ENCODE assay signal across 14 cellular contexts in the genomic region with DNA sequence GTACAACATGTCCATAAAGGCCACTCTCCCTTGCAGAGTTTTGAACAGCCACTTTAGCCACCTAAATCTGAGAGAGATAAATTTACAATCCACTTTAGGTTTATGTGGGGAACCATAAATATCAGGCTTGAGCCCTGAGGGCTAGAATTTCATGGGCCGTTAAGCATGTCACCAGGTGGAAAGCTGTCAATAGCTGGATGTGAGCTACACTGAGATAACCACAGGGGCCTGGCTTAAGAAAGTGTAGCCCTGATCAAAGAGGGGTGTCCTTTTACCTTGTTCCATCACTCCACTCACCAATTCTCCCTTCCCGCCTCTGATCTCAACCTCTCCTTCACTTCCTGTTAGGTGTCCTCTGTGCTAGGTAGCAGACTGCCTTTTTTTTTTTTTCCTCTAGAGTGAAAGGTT.
DNase-seq lines count a peak whose midpoint lies in the region; ATAC-seq and TF ChIP-seq lines count a peak whose summit lies in the region.
"Had no signal": no experiment of that assay in that cellular context is flagged by ENCODE, and none has a peak within 500 bp of the region (broad histone marks: within the 10 kb centered on the region; RNA-seq: fewer than 3 reads in every experiment).

No MANE protein-coding gene starts in this region.

- H3K27ac Mint-ChIP-seq in WTC11, result peak overlapping the region; percentile 58
- H3K27ac Mint-ChIP-seq: activated naive CD8-positive, alpha-beta T cell treated with anti-CD3 and anti-CD28 coated beads, Interleukin-2, amount 10 ng/mL, durations not matched to agents 7 days and 5 days had no signal

- no peaks in the 10 kb centered on the region for H3K9me3 ChIP-seq in heart left ventricle

- peaks cover 79% of the 10 kb centered on the region for H3K4me1 Mint-ChIP-seq in WTC11

- in situ Hi-C loops in ACHN (cut with HindIII; ENCODE audit: low pct_ligation_motif_present, low pct_unique_long_range_greater_than_20kb, low sequenced_read_pairs), result no loop called here

- ATAC-seq in GM18907 (IDR thresholded peaks at IDR 0.05; ENCODE audit: unreplicated experiment), result peak; percentile 60
- ATAC-seq in WTC11, result peak; percentile 61
- no peak for ATAC-seq in heart left ventricle

- peak; percentile 2 for DNase-seq in DMS 273 treated with DMSO at 0.1 percent for 48 hours (lab: John Stamatoyannopoulos, UW)
- peak; percentile 71 for DNase-seq in NCI-H1105 (lab: John Stamatoyannopoulos, UW)
- no peak for DNase-seq in WTC11 (ENCODE audit: low spot score)
- DNase-seq in ACHN, result no peak
- no peak for DNase-seq in HT-29 (ENCODE audit: low spot score)
- DNase-seq in heart left ventricle, result no peak
- no peak for DNase-seq in SKM-1 treated with dmso at 0.1 percent for 144 hours (lab: John Stamatoyannopoulos, UW; ENCODE audit: unreplicated experiment)
- DNase-seq: activated CD4-positive, alpha-beta T cell treated with anti-CD3 and anti-CD28 coated beads for 48 hours; activated naive CD8-positive, alpha-beta T cell treated with anti-CD3 and anti-CD28 coated beads, Interleukin-2, amount 10 ng/mL, durations not matched to agents 7 days and 5 days; DND-41; Kasumi-1; stimulated activated CD4-positive, alpha-beta T cell treated with anti-CD3 and anti-CD28 coated beads, Interleukin-15, amount 100 ng/mL, for 24 hours had no signal

- no peaks in the 10 kb centered on the region for H3K9me3 Mint-ChIP-seq in WTC11
- H3K9me3 Mint-ChIP-seq: activated naive CD8-positive, alpha-beta T cell treated with anti-CD3 and anti-CD28 coated beads, Interleukin-2, amount 10 ng/mL, durations not matched to agents 7 days and 5 days; stimulated activated naive CD8-positive, alpha-beta T cell treated with anti-CD3 and anti-CD28 coated beads, Interleukin-15, Interleukin-2, amounts not matched to agents 100 ng/mL and 50 ng/mL, for 24 hours had no signal

- intact Hi-C loops in heart left ventricle (cut with DNase I), result no loop called here

- TF ChIP-seq CTCF in WTC11 (IDR thresholded peaks at IDR 0.05) (no peak), heart left ventricle (IDR thresholded peaks at IDR 0.05) (no peak)

- 87 to 100% (median 92%) methylated on average over 2 of the region's 2 CpGs for WGBS in heart left ventricle, 4 donors

- POLR2A ChIA-PET in WTC11 (lab: Charles Lee), result no interaction called here

- no peaks in the 10 kb centered on the region for H3K36me3 Mint-ChIP-seq in WTC11
- H3K36me3 Mint-ChIP-seq: activated naive CD8-positive, alpha-beta T cell treated with anti-CD3 and anti-CD28 coated beads, Interleukin-2, amount 10 ng/mL, durations not matched to agents 7 days and 5 days had no signal

- H3K27me3 Mint-ChIP-seq in WTC11 (ENCODE audit: low read depth), result no peaks in the 10 kb centered on the region
- H3K27me3 Mint-ChIP-seq: stimulated activated naive CD8-positive, alpha-beta T cell treated with anti-CD3 and anti-CD28 coated beads, Interleukin-15, Interleukin-2, amounts not matched to agents 100 ng/mL and 50 ng/mL, for 24 hours had no signal

- H3K4me1 ChIP-seq in heart left ventricle, result peaks cover 0 to 11% (median 2%) of the 10 kb centered on the region in 12 donors

- H3K27ac ChIP-seq in heart left ventricle, result no peak overlapping the region

- CTCF ChIA-PET in WTC11 (lab: Charles Lee), result interaction anchor here (0.6 to 1.3 kb wide), 3 partner anchors 9 to 36 kb away, joined by 3 to 4 read pairs (median 3); no protein-coding TSS in a partner anchor

- H3K4me3 Mint-ChIP-seq in WTC11, result no peak overlapping the region
- H3K4me3 Mint-ChIP-seq: activated naive CD8-positive, alpha-beta T cell treated with anti-CD3 and anti-CD28 coated beads, Interleukin-2, amount 10 ng/mL, durations not matched to agents 7 days and 5 days; stimulated activated naive CD8-positive, alpha-beta T cell treated with anti-CD3 and anti-CD28 coated beads, Interleukin-15, Interleukin-2, amounts not matched to agents 100 ng/mL and 50 ng/mL, for 24 hours had no signal

- no peak for TF ChIP-seq POLR2A in heart left ventricle (IDR thresholded peaks at IDR 0.05)

- H3K27me3 ChIP-seq in heart left ventricle, result no peaks in the 10 kb centered on the region

- H3K4me3 ChIP-seq in heart left ventricle, result no peak overlapping the region

- H3K36me3 ChIP-seq in heart left ventricle, result no peaks in the 10 kb centered on the region

TF ChIP-seq in WTC11, 78 proteins besides CTCF, POLR2A, EP300 and RAD21 (continues in another document):
- TF ChIP-seq, protein P1, sequence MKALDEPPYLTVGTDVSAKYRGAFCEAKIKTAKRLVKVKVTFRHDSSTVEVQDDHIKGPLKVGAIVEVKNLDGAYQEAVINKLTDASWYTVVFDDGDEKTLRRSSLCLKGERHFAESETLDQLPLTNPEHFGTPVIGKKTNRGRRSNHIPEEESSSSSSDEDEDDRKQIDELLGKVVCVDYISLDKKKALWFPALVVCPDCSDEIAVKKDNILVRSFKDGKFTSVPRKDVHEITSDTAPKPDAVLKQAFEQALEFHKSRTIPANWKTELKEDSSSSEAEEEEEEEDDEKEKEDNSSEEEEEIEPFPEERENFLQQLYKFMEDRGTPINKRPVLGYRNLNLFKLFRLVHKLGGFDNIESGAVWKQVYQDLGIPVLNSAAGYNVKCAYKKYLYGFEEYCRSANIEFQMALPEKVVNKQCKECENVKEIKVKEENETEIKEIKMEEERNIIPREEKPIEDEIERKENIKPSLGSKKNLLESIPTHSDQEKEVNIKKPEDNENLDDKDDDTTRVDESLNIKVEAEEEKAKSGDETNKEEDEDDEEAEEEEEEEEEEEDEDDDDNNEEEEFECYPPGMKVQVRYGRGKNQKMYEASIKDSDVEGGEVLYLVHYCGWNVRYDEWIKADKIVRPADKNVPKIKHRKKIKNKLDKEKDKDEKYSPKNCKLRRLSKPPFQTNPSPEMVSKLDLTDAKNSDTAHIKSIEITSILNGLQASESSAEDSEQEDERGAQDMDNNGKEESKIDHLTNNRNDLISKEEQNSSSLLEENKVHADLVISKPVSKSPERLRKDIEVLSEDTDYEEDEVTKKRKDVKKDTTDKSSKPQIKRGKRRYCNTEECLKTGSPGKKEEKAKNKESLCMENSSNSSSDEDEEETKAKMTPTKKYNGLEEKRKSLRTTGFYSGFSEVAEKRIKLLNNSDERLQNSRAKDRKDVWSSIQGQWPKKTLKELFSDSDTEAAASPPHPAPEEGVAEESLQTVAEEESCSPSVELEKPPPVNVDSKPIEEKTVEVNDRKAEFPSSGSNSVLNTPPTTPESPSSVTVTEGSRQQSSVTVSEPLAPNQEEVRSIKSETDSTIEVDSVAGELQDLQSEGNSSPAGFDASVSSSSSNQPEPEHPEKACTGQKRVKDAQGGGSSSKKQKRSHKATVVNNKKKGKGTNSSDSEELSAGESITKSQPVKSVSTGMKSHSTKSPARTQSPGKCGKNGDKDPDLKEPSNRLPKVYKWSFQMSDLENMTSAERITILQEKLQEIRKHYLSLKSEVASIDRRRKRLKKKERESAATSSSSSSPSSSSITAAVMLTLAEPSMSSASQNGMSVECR (CRISPR knock-in tag; IDR thresholded peaks at IDR 0.05; ENCODE audit: borderline replicate concordance), result no peak
- no peak for TF ChIP-seq TCF7 (CRISPR knock-in tag; IDR thresholded peaks at IDR 0.05; ENCODE audit: low read depth)
- TF ChIP-seq, protein P2, sequence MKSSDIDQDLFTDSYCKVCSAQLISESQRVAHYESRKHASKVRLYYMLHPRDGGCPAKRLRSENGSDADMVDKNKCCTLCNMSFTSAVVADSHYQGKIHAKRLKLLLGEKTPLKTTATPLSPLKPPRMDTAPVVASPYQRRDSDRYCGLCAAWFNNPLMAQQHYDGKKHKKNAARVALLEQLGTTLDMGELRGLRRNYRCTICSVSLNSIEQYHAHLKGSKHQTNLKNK (CRISPR knock-in tag; IDR thresholded peaks at IDR 0.05), result no peak
- TF ChIP-seq, protein P3, sequence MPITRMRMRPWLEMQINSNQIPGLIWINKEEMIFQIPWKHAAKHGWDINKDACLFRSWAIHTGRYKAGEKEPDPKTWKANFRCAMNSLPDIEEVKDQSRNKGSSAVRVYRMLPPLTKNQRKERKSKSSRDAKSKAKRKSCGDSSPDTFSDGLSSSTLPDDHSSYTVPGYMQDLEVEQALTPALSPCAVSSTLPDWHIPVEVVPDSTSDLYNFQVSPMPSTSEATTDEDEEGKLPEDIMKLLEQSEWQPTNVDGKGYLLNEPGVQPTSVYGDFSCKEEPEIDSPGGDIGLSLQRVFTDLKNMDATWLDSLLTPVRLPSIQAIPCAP (CRISPR knock-in tag; IDR thresholded peaks at IDR 0.05), result no peak
- no peak for TF ChIP-seq NR2C2 (CRISPR knock-in tag; IDR thresholded peaks at IDR 0.05)
- no peak for TF ChIP-seq ZNF263 (CRISPR knock-in tag; IDR thresholded peaks at IDR 0.05; ENCODE audit: low read depth)
- TF ChIP-seq, protein P4, sequence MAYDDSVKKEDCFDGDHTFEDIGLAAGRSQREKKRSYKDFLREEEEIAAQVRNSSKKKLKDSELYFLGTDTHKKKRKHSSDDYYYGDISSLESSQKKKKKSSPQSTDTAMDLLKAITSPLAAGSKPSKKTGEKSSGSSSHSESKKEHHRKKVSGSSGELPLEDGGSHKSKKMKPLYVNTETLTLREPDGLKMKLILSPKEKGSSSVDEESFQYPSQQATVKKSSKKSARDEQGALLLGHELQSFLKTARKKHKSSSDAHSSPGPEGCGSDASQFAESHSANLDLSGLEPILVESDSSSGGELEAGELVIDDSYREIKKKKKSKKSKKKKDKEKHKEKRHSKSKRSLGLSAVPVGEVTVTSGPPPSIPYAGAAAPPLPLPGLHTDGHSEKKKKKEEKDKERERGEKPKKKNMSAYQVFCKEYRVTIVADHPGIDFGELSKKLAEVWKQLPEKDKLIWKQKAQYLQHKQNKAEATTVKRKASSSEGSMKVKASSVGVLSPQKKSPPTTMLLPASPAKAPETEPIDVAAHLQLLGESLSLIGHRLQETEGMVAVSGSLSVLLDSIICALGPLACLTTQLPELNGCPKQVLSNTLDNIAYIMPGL (CRISPR knock-in tag; IDR thresholded peaks at IDR 0.05), result no peak
- TF ChIP-seq NR1H2 (CRISPR knock-in tag; IDR thresholded peaks at IDR 0.05), result no peak
- no peak for TF ChIP-seq ZNF219 (CRISPR knock-in tag; IDR thresholded peaks at IDR 0.05; ENCODE audit: borderline replicate concordance)
- TF ChIP-seq RELA (CRISPR knock-in tag; IDR thresholded peaks at IDR 0.05; ENCODE audit: borderline replicate concordance), result no peak

Comparison
In these comparisons a context has a peak if more than half of its experiments do, and no peak if none do; other contexts are left out.
1. DNase-seq: peak in DMS 273 treated with DMSO at 0.1 percent for 48 hours (single experiment) and NCI-H1105 (single experiment); none in WTC11 (single experiment), ACHN (single experiment), HT-29 (single experiment), heart left ventricle (0 of 5) and SKM-1 treated with dmso at 0.1 percent for 144 hours (single experiment).
2. ATAC-seq: peak in GM18907 (single experiment) and WTC11 (single experiment); none in heart left ventricle (0 of 4).